ENCODE assay signal across 10 cellular contexts in genomic region chr1:34884961-34885360, GRCh38. TPM values are rescaled to one million over a fixed set of nuclear protein-coding genes. Genes with fewer than 3 reads are reported as not detected.
DNase-seq lines count a peak whose midpoint lies in the region; ATAC-seq and TF ChIP-seq lines count a peak whose summit lies in the region.
"Had no signal": no experiment of that assay in that cellular context is flagged by ENCODE, and none has a peak within 500 bp of the region (broad histone marks: within the 10 kb centered on the region; RNA-seq: fewer than 3 reads in every experiment).

No MANE protein-coding gene starts in this region.

- peaks cover 2% of the 10 kb centered on the region for H3K9me3 ChIP-seq in thymus (ENCODE audit: control insufficient read depth)
- H3K9me3 ChIP-seq in tibial nerve: peaks cover 0 to 8% (median 1%) of the 10 kb centered on the region in 4 donors

- WGBS in thymus: 34% methylated on average over 19 of the region's 19 CpGs
- 20 to 25% methylated on average over 15 to 19 of the region's 19 CpGs for WGBS in tibial nerve, 2 donors

- TF ChIP-seq CTCF in tibial nerve (IDR thresholded peaks at IDR 0.05): no peak

- ATAC-seq in activated CD4-positive, CD25-positive, alpha-beta regulatory T cell treated with anti-CD3 and anti-CD28 coated beads, Interleukin-2, amount 50 U/mL, for 24 hours: no peak
- no peak for ATAC-seq in GM19023 (IDR thresholded peaks at IDR 0.05; ENCODE audit: unreplicated experiment)

- H3K36me3 ChIP-seq in thymus (ENCODE audit: control insufficient read depth, insufficient read depth) (no peaks in the 10 kb centered on the region), tibial nerve (no peaks in the 10 kb centered on the region)

- no peaks in the 10 kb centered on the region for H3K4me1 Mint-ChIP-seq in activated naive CD4-positive, alpha-beta T cell treated with anti-CD3 and anti-CD28 coated beads, Interleukin-2, amount 50 U/mL, for 24 hours
- H3K4me1 Mint-ChIP-seq in activated CD4-positive, alpha-beta memory T cell treated with anti-CD3 and anti-CD28 coated beads, Interleukin-2, amount 10 ng/mL, durations not matched to agents 7 days and 5 days: peaks cover 4% of the 10 kb centered on the region

- H3K27ac ChIP-seq in thymus (ENCODE audit: low read depth): no peak overlapping the region
- H3K27ac ChIP-seq in tibial nerve: no peak overlapping the region

- TF ChIP-seq POLR2A in tibial nerve (IDR thresholded peaks at IDR 0.05): no peak

- peak overlapping the region; percentile 47 for H3K4me3 ChIP-seq in thymus (ENCODE audit: low read length)
- no peak overlapping the region for H3K4me3 ChIP-seq in tibial nerve

- POLR2A ChIA-PET in activated CD4-positive, alpha-beta memory T cell treated with anti-CD3 and anti-CD28 coated beads, Interleukin-2, amount 10 ng/mL, durations not matched to agents 7 days and 5 days (lab: Charles Lee): interaction anchor here (1.5 kb wide), 1 partner anchor 17 kb away, joined by 4 read pairs; no protein-coding TSS in a partner anchor

- CTCF ChIA-PET in activated CD4-positive, alpha-beta memory T cell treated with anti-CD3 and anti-CD28 coated beads, Interleukin-2, amount 10 ng/mL, durations not matched to agents 7 days and 5 days (lab: Charles Lee): interaction anchor here (0.9 to 1.7 kb wide), 3 partner anchors 19 to 25 kb away, joined by 3 to 5 read pairs (median 3); partner anchors contain the start of gene SMIM12

- no peak for TF ChIP-seq EP300 in tibial nerve (IDR thresholded peaks at IDR 0.05)

- no peaks in the 10 kb centered on the region for H3K36me3 Mint-ChIP-seq in activated naive CD4-positive, alpha-beta T cell treated with anti-CD3 and anti-CD28 coated beads, Interleukin-2, amount 50 U/mL, for 24 hours
- no peaks in the 10 kb centered on the region for H3K36me3 Mint-ChIP-seq in activated CD4-positive, alpha-beta memory T cell treated with anti-CD3 and anti-CD28 coated beads, Interleukin-2, amount 10 ng/mL, durations not matched to agents 7 days and 5 days (ENCODE audit: low read depth)

- H3K27ac Mint-ChIP-seq in activated naive CD4-positive, alpha-beta T cell treated with anti-CD3 and anti-CD28 coated beads, Interleukin-2, amount 50 U/mL, for 24 hours: no peak overlapping the region
- no peak overlapping the region for H3K27ac Mint-ChIP-seq in activated CD4-positive, alpha-beta memory T cell treated with anti-CD3 and anti-CD28 coated beads, Interleukin-2, amount 10 ng/mL, durations not matched to agents 7 days and 5 days
- H3K27ac Mint-ChIP-seq: activated naive CD4-positive, alpha-beta T cell treated with anti-CD3 and anti-CD28 coated beads, Interleukin-2, amount 50 U/mL, for 72 hours had no signal

- H3K27me3 Mint-ChIP-seq in activated naive CD4-positive, alpha-beta T cell treated with anti-CD3 and anti-CD28 coated beads, Interleukin-2, amount 50 U/mL, for 24 hours: peaks cover 31% of the 10 kb centered on the region
- peaks cover 37% of the 10 kb centered on the region for H3K27me3 Mint-ChIP-seq in activated CD4-positive, alpha-beta memory T cell treated with anti-CD3 and anti-CD28 coated beads, Interleukin-2, amount 10 ng/mL, durations not matched to agents 7 days and 5 days

- H3K9me3 Mint-ChIP-seq in activated naive CD4-positive, alpha-beta T cell treated with anti-CD3 and anti-CD28 coated beads, Interleukin-2, amount 50 U/mL, for 24 hours: no peaks in the 10 kb centered on the region
- no peaks in the 10 kb centered on the region for H3K9me3 Mint-ChIP-seq in activated CD4-positive, alpha-beta memory T cell treated with anti-CD3 and anti-CD28 coated beads, Interleukin-2, amount 10 ng/mL, durations not matched to agents 7 days and 5 days
- H3K9me3 Mint-ChIP-seq: activated naive CD4-positive, alpha-beta T cell treated with anti-CD3 and anti-CD28 coated beads, Interleukin-2, amount 50 U/mL, for 72 hours had no signal

- peak overlapping the region; percentile 71 for H3K4me3 Mint-ChIP-seq in activated naive CD4-positive, alpha-beta T cell treated with anti-CD3 and anti-CD28 coated beads, Interleukin-2, amount 50 U/mL, for 24 hours
- peak overlapping the region; percentile 56 for H3K4me3 Mint-ChIP-seq in activated CD4-positive, alpha-beta memory T cell treated with anti-CD3 and anti-CD28 coated beads, Interleukin-2, amount 10 ng/mL, durations not matched to agents 7 days and 5 days

- peaks cover 45% of the 10 kb centered on the region for H3K27me3 ChIP-seq in thymus (ENCODE audit: control insufficient read depth, insufficient read depth)
- H3K27me3 ChIP-seq in tibial nerve: peaks cover 0 to 56% of the 10 kb centered on the region in 2 donors

- H3K4me1 ChIP-seq in thymus (ENCODE audit: control insufficient read depth, insufficient read depth, low read length) (peaks cover 5% of the 10 kb centered on the region), tibial nerve (peaks cover 0 to 15% (median 6%) of the 10 kb centered on the region in 4 donors)

- no peak for DNase-seq in activated naive CD4-positive, alpha-beta T cell (lab: John Stamatoyannopoulos, UW)
- DNase-seq in activated CD4-positive, alpha-beta memory T cell treated with anti-CD3 and anti-CD28 coated beads, Interleukin-2, amount 10 ng/mL, durations not matched to agents 7 days and 5 days: no peak
- DNase-seq in iPS-NIHi11 (ENCODE audit: low spot score): peak; percentile 70
- no peak for DNase-seq in tibial nerve (ENCODE audit: low spot score in 2 of 2)
- DNase-seq: COR-L47 had no signal

RNA-seq across cellular contexts. Expression of gene SMIM12, which starts 25.4 kb away (rescaled TPM):
- 10 to 100 TPM; 45.9 to 48.5 TPM for total RNA-seq in activated CD4-positive, alpha-beta memory T cell treated with anti-CD3 and anti-CD28 coated beads, Interleukin-2, amount 10 ng/mL, durations not matched to agents 7 days and 5 days
- 31.9 TPM for polyA plus RNA-seq in thymus
- 10 to 100 TPM; 17.5 to 35.1 (median 22.0) TPM for total RNA-seq in tibial nerve

RNA-seq across cellular contexts. Expression of gene DLGAP3, which starts 44.5 kb away (rescaled TPM):
- total RNA-seq in activated CD4-positive, alpha-beta memory T cell treated with anti-CD3 and anti-CD28 coated beads, Interleukin-2, amount 10 ng/mL, durations not matched to agents 7 days and 5 days: under 1 TPM; 0.55 to 0.88 TPM
- 0.23 TPM for polyA plus RNA-seq in thymus
- under 1 TPM in 3 of 4 donors, not detected in 1; 0.42 to 0.87 (median 0.78) TPM for total RNA-seq in tibial nerve
